ENCODE assay signal across 9 cellular contexts in genomic region chr5:160398806-160399205, GRCh38. TPM values are rescaled to one million over a fixed set of nuclear protein-coding genes. Genes with fewer than 3 reads are reported as not detected.
DNase-seq lines count a peak whose midpoint lies in the region; ATAC-seq and TF ChIP-seq lines count a peak whose summit lies in the region.
"Had no signal": no experiment of that assay in that cellular context is flagged by ENCODE, and none has a peak within 500 bp of the region (broad histone marks: within the 10 kb centered on the region; RNA-seq: fewer than 3 reads in every experiment).

No MANE protein-coding gene starts in this region.

- no peak for TF ChIP-seq POLR2A in NB4 (IDR thresholded peaks at IDR 0.05; ENCODE audit: extremely low read depth, insufficient read length)

- CTCF ChIA-PET in Caco-2 (lab: Charles Lee), result no interaction called here

- H3K4me1 ChIP-seq in Caco-2, result no peaks in the 10 kb centered on the region; the same call in 1 of the 2 replicates

- ATAC-seq in HG03139 (IDR thresholded peaks at IDR 0.05; ENCODE audit: unreplicated experiment), result no peak
- no peak for ATAC-seq in HG02763 (IDR thresholded peaks at IDR 0.05; ENCODE audit: unreplicated experiment)

- H3K4me3 Mint-ChIP-seq in Caco-2 (ENCODE audit: unreplicated experiment), result peak overlapping the region; percentile 96
- H3K4me3 Mint-ChIP-seq in dendritic cell treated with granulocyte-macrophage colony-stimulating factor and Interleukin-4, amounts not matched to agents 40 ng/mL and 50 ng/mL, for 4 days, result peak overlapping the region; percentile 86
- H3K4me3 Mint-ChIP-seq in neural crest cell, result peak overlapping the region; percentile 92

- POLR2A ChIA-PET in Caco-2 (lab: Charles Lee), result interaction anchor here (2.0 kb wide), 1 partner anchor 20 kb away, joined by 21 read pairs; the partner anchor contains the start of gene SLU7

- TF ChIP-seq CTCF in Caco-2 (IDR thresholded peaks at IDR 0.05; ENCODE audit: insufficient read depth in 1 of 2, low read depth in 1 of 2, low read length in 1 of 2, severe bottlenecking in 1 of 2, unreplicated experiment in 1 of 2) (no peak), NB4 (IDR thresholded peaks at IDR 0.05; ENCODE audit: low read depth, low read length) (no peak), neural crest cell (conservative IDR thresholded peaks at IDR 0.05) (no peak)

- no peaks in the 10 kb centered on the region for H3K27me3 Mint-ChIP-seq in Caco-2 (ENCODE audit: insufficient read depth, unreplicated experiment)
- no peaks in the 10 kb centered on the region for H3K27me3 Mint-ChIP-seq in dendritic cell treated with granulocyte-macrophage colony-stimulating factor and Interleukin-4, amounts not matched to agents 40 ng/mL and 50 ng/mL, for 4 days
- H3K27me3 Mint-ChIP-seq in neural crest cell (ENCODE audit: low read depth), result no peaks in the 10 kb centered on the region

- H3K27me3 ChIP-seq in Caco-2 (replicated peaks; ENCODE audit: control insufficient read depth, insufficient read depth, low read length), result no peaks in the 10 kb centered on the region

- H3K9me3 Mint-ChIP-seq in Caco-2 (ENCODE audit: unreplicated experiment) (no peaks in the 10 kb centered on the region), neural crest cell (no peaks in the 10 kb centered on the region)
- H3K9me3 Mint-ChIP-seq in dendritic cell treated with granulocyte-macrophage colony-stimulating factor and Interleukin-4, amounts not matched to agents 40 ng/mL and 50 ng/mL, for 4 days, result no peaks in the 10 kb centered on the region

- intact Hi-C loops in Caco-2 (cut with micrococcal nuclease; ENCODE audit: unreplicated experiment), result no loop called here
- intact Hi-C loops in dendritic cell treated with granulocyte-macrophage colony-stimulating factor and Interleukin-4, amounts not matched to agents 40 ng/mL and 50 ng/mL, for 4 days (cut with micrococcal nuclease), result no loop called here

- H3K27ac Mint-ChIP-seq in Caco-2 (ENCODE audit: unreplicated experiment), result peak overlapping the region; percentile 96
- no peak overlapping the region for H3K27ac Mint-ChIP-seq in dendritic cell treated with granulocyte-macrophage colony-stimulating factor and Interleukin-4, amounts not matched to agents 40 ng/mL and 50 ng/mL, for 4 days
- H3K27ac Mint-ChIP-seq in neural crest cell (ENCODE audit: unreplicated experiment), result peak overlapping the region; percentile 98

- no TSS peak for BruUV-seq in Caco-2 (replicated peaks; lab: Mats Ljungman, UMichigan)

- peak overlapping the region; percentile 56 for H3K4me3 ChIP-seq in Caco-2 (ENCODE audit: low read depth, low read length)
- peak overlapping the region; percentile 83 for H3K4me3 ChIP-seq in NB4 (ENCODE audit: low read depth, low read length)

- no peaks in the 10 kb centered on the region for H3K9me3 ChIP-seq in Caco-2

- H3K4me1 Mint-ChIP-seq in Caco-2 (ENCODE audit: low read depth, unreplicated experiment) (peaks cover 6% of the 10 kb centered on the region), neural crest cell (peaks cover 52% of the 10 kb centered on the region)
- peaks cover 5% of the 10 kb centered on the region for H3K4me1 Mint-ChIP-seq in dendritic cell treated with granulocyte-macrophage colony-stimulating factor and Interleukin-4, amounts not matched to agents 40 ng/mL and 50 ng/mL, for 4 days (ENCODE audit: low read depth)

- DNase-seq in Caco-2 (no peak), NB4 (ENCODE audit: low read depth) (no peak), neural crest cell (ENCODE audit: low read depth, low spot score) (no peak), AML-193 (lab: John Stamatoyannopoulos, UW) (no peak)
- no peak for DNase-seq in stimulated activated CD8-positive, alpha-beta memory T cell treated with anti-CD3 and anti-CD28 coated beads, Interleukin-4, amount 100 ng/mL, for 48 hours
- DNase-seq: activated CD4-positive, alpha-beta T cell treated with anti-CD3 and anti-CD28 coated beads for 1 hour had no signal

- H3K36me3 Mint-ChIP-seq in Caco-2 (ENCODE audit: insufficient read depth, unreplicated experiment), result peaks cover 21% of the 10 kb centered on the region
- H3K36me3 Mint-ChIP-seq in dendritic cell treated with granulocyte-macrophage colony-stimulating factor and Interleukin-4, amounts not matched to agents 40 ng/mL and 50 ng/mL, for 4 days (ENCODE audit: low read depth), result peaks cover 20% of the 10 kb centered on the region
- H3K36me3 Mint-ChIP-seq in neural crest cell (ENCODE audit: low read depth), result peaks cover 5% of the 10 kb centered on the region

- H3K36me3 ChIP-seq in Caco-2 (ENCODE audit: control insufficient read depth, insufficient read depth, low read length), result no peaks in the 10 kb centered on the region

RNA-seq across cellular contexts. Expression of gene FAM200C, which starts 1.0 kb away (rescaled TPM):
- 3.2 TPM in 2 replicates for total RNA-seq in Caco-2 (2022)
- total RNA-seq in neural crest cell, result 9.1 and 9.6 TPM in 2 replicates

RNA-seq across cellular contexts. Expression of gene SLU7, which starts 20.1 kb away (rescaled TPM):
- total RNA-seq in Caco-2 (2022) (53.1 and 55.0 TPM in 2 replicates), neural crest cell (26.2 and 27.1 TPM in 2 replicates)

RNA-seq across cellular contexts. Expression of gene PTTG1, which starts 22.8 kb away (rescaled TPM):
- total RNA-seq in Caco-2 (2022) (148 and 157 TPM in 2 replicates), neural crest cell (157 and 167 TPM in 2 replicates)

RNA-seq across cellular contexts. Expression of gene C1QTNF2, which starts 28.4 kb away (rescaled TPM):
- total RNA-seq in Caco-2 (2022), result 0.16 TPM in 1 of 2 replicates, not detected in the other
- total RNA-seq in neural crest cell, result 0.42 and 0.43 TPM in 2 replicates
